In the genomic region with DNA sequence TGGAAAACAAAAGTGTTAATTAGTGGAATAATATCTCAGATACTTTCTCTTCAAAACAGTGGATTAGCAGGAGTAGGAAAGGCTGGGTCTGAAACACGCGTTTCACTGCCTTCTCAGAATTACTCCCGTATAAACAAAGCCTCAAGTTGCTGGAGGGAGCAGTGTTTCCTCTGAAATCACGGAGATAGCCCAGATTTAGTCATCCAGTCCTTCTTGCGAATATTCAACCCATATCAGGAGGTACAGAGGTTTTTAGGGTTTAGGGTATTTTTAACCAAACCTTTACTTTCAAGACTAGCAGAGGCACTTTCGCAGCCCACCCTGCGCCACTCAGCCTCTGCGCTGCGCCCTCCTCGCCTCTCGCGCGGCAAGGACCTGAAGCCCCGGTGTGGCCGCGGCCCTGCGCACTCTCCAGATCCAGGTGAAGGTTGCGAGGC, we compare ENCODE assay signal across 8 cellular contexts. TPM values are rescaled to one million over a fixed set of nuclear protein-coding genes. Genes with fewer than 3 reads are reported as not detected.
DNase-seq lines count a peak whose midpoint lies in the region; ATAC-seq and TF ChIP-seq lines count a peak whose summit lies in the region.

No MANE protein-coding gene starts in this region.

- no peak for TF ChIP-seq CTCF in osteocyte (IDR thresholded peaks at IDR 0.05)

- peaks cover 23% of the 10 kb centered on the region for H3K4me1 Mint-ChIP-seq in activated CD8-positive, alpha-beta T cell treated with anti-CD3 and anti-CD28 coated beads, Interleukin-2, amount 10 ng/mL, durations not matched to agents 7 days and 5 days (ENCODE audit: low read depth)
- H3K4me1 Mint-ChIP-seq in osteocyte (ENCODE audit: unreplicated experiment) = peaks cover 24% of the 10 kb centered on the region

- no peaks in the 10 kb centered on the region for H3K9me3 Mint-ChIP-seq in activated CD8-positive, alpha-beta T cell treated with anti-CD3 and anti-CD28 coated beads, Interleukin-2, amount 10 ng/mL, durations not matched to agents 7 days and 5 days (ENCODE audit: insufficient read depth)
- no peaks in the 10 kb centered on the region for H3K9me3 Mint-ChIP-seq in osteocyte (ENCODE audit: unreplicated experiment)

- H3K27ac Mint-ChIP-seq in activated CD8-positive, alpha-beta T cell treated with anti-CD3 and anti-CD28 coated beads, Interleukin-2, amount 10 ng/mL, durations not matched to agents 7 days and 5 days = no peak overlapping the region
- H3K27ac Mint-ChIP-seq in osteocyte (ENCODE audit: unreplicated experiment) = peak overlapping the region; percentile 94

- no peak overlapping the region for H3K27ac ChIP-seq in HUES6 (ENCODE audit: low read depth, low read length)

- peaks cover 11% of the 10 kb centered on the region for H3K27me3 ChIP-seq in HUES6 (ENCODE audit: control insufficient read depth, insufficient read depth, low read length)

- POLR2A ChIA-PET in activated CD8-positive, alpha-beta T cell treated with anti-CD3 and anti-CD28 coated beads, Interleukin-2, amount 10 ng/mL, durations not matched to agents 7 days and 5 days (lab: Charles Lee) = interaction anchor here (3.7 kb wide), 1 partner anchor 209 kb away, joined by 20 read pairs; no protein-coding TSS in a partner anchor
- POLR2A ChIA-PET in HEK293T (lab: Yijun Ruan, JAX) = interaction anchor here (1.1 to 1.5 kb wide), 6 partner anchors 55 to 198 kb away, joined by 4 to 11 read pairs (median 6); a partner anchor contains a TSS

- peaks cover 3% of the 10 kb centered on the region; the same call in 1 of the 2 replicates for H3K36me3 ChIP-seq in HUES6 (ENCODE audit: control insufficient read depth, insufficient read depth, low read length)

- peak overlapping the region; percentile 70 for H3K4me3 Mint-ChIP-seq in activated CD8-positive, alpha-beta T cell treated with anti-CD3 and anti-CD28 coated beads, Interleukin-2, amount 10 ng/mL, durations not matched to agents 7 days and 5 days
- H3K4me3 Mint-ChIP-seq in osteocyte (ENCODE audit: unreplicated experiment) = peak overlapping the region; percentile 84

- H3K27me3 Mint-ChIP-seq in activated CD8-positive, alpha-beta T cell treated with anti-CD3 and anti-CD28 coated beads, Interleukin-2, amount 10 ng/mL, durations not matched to agents 7 days and 5 days (ENCODE audit: low read depth) = peaks cover 23% of the 10 kb centered on the region
- H3K27me3 Mint-ChIP-seq in osteocyte (ENCODE audit: unreplicated experiment) = peaks cover 4% of the 10 kb centered on the region

- H3K9ac ChIP-seq in HUES6 (ENCODE audit: low read length) = peak overlapping the region; percentile 83

- H3K4me3 ChIP-seq in HUES6 (ENCODE audit: low read depth, low read length) = peak overlapping the region; percentile 82

- DNase-seq in NCI-H1092 treated with DMSO at 0.1 percent for 48 hours (lab: John Stamatoyannopoulos, UW) = peak; percentile 37
- no peak for DNase-seq in NCI-H1092 (lab: John Stamatoyannopoulos, UW)
- DNase-seq in activated CD8-positive, alpha-beta T cell treated with anti-CD3 and anti-CD28 coated beads, Interleukin-2, amount 10 ng/mL, durations not matched to agents 7 days and 5 days = peak; percentile 22
- peak; percentile 57 for DNase-seq in foreskin melanocyte
- no peak for DNase-seq in osteocyte (ENCODE audit: extremely low spot score, unreplicated experiment)
- no peak for DNase-seq in HEK293T (ENCODE audit: extremely low spot score)
- no peak for DNase-seq in islet precursor cell

- H3K4me1 ChIP-seq in HUES6 (ENCODE audit: control insufficient read depth, insufficient read depth, low read length) = peaks cover 15% of the 10 kb centered on the region; the same call in 1 of the 2 replicates

- CTCF ChIA-PET in activated CD8-positive, alpha-beta T cell treated with anti-CD3 and anti-CD28 coated beads, Interleukin-2, amount 10 ng/mL, durations not matched to agents 7 days and 5 days (lab: Charles Lee) = interaction anchor here (0.7 to 8.7 kb wide), 36 partner anchors 9 to 335 kb away, joined by 3 to 318 read pairs (median 5); a partner anchor contains a TSS
- CTCF ChIA-PET in HEK293T (lab: Yijun Ruan, JAX) = interaction anchor here (0.7 to 2.3 kb wide), 8 partner anchors 35 to 254 kb away, joined by 3 to 30 read pairs (median 6); no protein-coding TSS in a partner anchor

- ATAC-seq in activated CD8-positive, alpha-beta T cell treated with anti-CD3 and anti-CD28 coated beads, Interleukin-2, amount 10 ng/mL, durations not matched to agents 7 days and 5 days = no peak

- no peaks in the 10 kb centered on the region for H3K9me3 ChIP-seq in HUES6 (ENCODE audit: control insufficient read depth, insufficient read depth, low read depth, low read length)

- no peaks in the 10 kb centered on the region for H3K36me3 Mint-ChIP-seq in activated CD8-positive, alpha-beta T cell treated with anti-CD3 and anti-CD28 coated beads, Interleukin-2, amount 10 ng/mL, durations not matched to agents 7 days and 5 days (ENCODE audit: low read depth)
- no peaks in the 10 kb centered on the region for H3K36me3 Mint-ChIP-seq in osteocyte (ENCODE audit: unreplicated experiment)

TF ChIP-seq in HEK293T, 16 proteins besides CTCF, POLR2A, EP300 and RAD21:
- TF ChIP-seq NFRKB (IDR thresholded peaks at IDR 0.05) = no peak
- TF ChIP-seq SP1 (IDR thresholded peaks at IDR 0.05) = no peak
- TF ChIP-seq FOXA1 (IDR thresholded peaks at IDR 0.05) = no peak
- no peak for TF ChIP-seq TARDBP (IDR thresholded peaks at IDR 0.05)
- no peak for TF ChIP-seq LEF1 (IDR thresholded peaks at IDR 0.05; ENCODE audit: borderline replicate concordance)
- TF ChIP-seq FOXM1 (IDR thresholded peaks at IDR 0.05; ENCODE audit: borderline replicate concordance) = no peak
- TF ChIP-seq BHLHE40 (IDR thresholded peaks at IDR 0.05; ENCODE audit: borderline replicate concordance) = no peak

RNA-seq across cellular contexts. Expression of a gene that starts 2.1 kb away (rescaled TPM):
- total RNA-seq in activated CD8-positive, alpha-beta T cell treated with anti-CD3 and anti-CD28 coated beads, Interleukin-2, amount 10 ng/mL, durations not matched to agents 7 days and 5 days = 1 to 10 TPM; 3.6 to 3.9 TPM
- 36.5 and 39.1 TPM in 2 replicates for total RNA-seq in osteocyte

RNA-seq across cellular contexts. Expression of a gene that starts 55.1 kb away (rescaled TPM):
- total RNA-seq in activated CD8-positive, alpha-beta T cell treated with anti-CD3 and anti-CD28 coated beads, Interleukin-2, amount 10 ng/mL, durations not matched to agents 7 days and 5 days = 10 to 100 TPM; 13.6 to 13.7 TPM
- total RNA-seq in osteocyte = 18.3 and 19.8 TPM in 2 replicates

Comparison
In these comparisons a context has a peak if more than half of its experiments do, and no peak if none do; other contexts are left out.
1. DNase-seq: peak in NCI-H1092 treated with DMSO at 0.1 percent for 48 hours (single experiment), activated CD8-positive, alpha-beta T cell treated with anti-CD3 and anti-CD28 coated beads, Interleukin-2, amount 10 ng/mL, durations not matched to agents 7 days and 5 days (single experiment) and foreskin melanocyte (single experiment); none in NCI-H1092 (single experiment), osteocyte (single experiment), HEK293T (single experiment) and islet precursor cell (single experiment).